In genomic region chr10:12503311-12503710, GRCh38 we compare ENCODE assay signal across 1 cellular context.
A peak's percentile ranks its signal among the peaks of the same experiment; 100 is the strongest.
TF ChIP-seq lines count a peak whose summit lies in the region.

No MANE protein-coding gene starts in this region.

TF ChIP-seq in HEK293, 187 proteins besides CTCF, POLR2A, EP300 and RAD21 (continued from another document):
- TF ChIP-seq MEIS1 (CRISPR knock-in tag; IDR thresholded peaks at IDR 0.05; ENCODE audit: borderline replicate concordance) (no peak), ZBTB17 (tag by site-specific recombination; IDR thresholded peaks at IDR 0.05) (no peak), ZNF514 (tag by site-specific recombination; IDR thresholded peaks at IDR 0.05) (no peak), GLIS1 (tag by site-specific recombination; IDR thresholded peaks at IDR 0.05) (peak; percentile 55), ZNF248 (tag by site-specific recombination; IDR thresholded peaks at IDR 0.05) (no peak), WT1 (tag by site-specific recombination; IDR thresholded peaks at IDR 0.05) (peak; percentile 46), ZNF16 (tag by site-specific recombination; IDR thresholded peaks at IDR 0.05; ENCODE audit: low read depth) (no peak), ZSCAN30 (tag by site-specific recombination; IDR thresholded peaks at IDR 0.05) (no peak), PRDM6 (tag by site-specific recombination; IDR thresholded peaks at IDR 0.05) (no peak), ZNF510 (tag by site-specific recombination; IDR thresholded peaks at IDR 0.05; ENCODE audit: insufficient replicate concordance) (no peak), ELK4 (IDR thresholded peaks at IDR 0.05; ENCODE audit: borderline replicate concordance, low read depth, low read length) (no peak), KLF1 (tag by site-specific recombination; IDR thresholded peaks at IDR 0.05) (peak; percentile 65), ZIC2 (tag by site-specific recombination; IDR thresholded peaks at IDR 0.05) (no peak), ZNF488 (tag by site-specific recombination; IDR thresholded peaks at IDR 0.05) (no peak), ZNF433 (tag by site-specific recombination; IDR thresholded peaks at IDR 0.05; ENCODE audit: low read depth) (no peak), ZNF660 (tag by site-specific recombination; IDR thresholded peaks at IDR 0.05) (no peak), HOXA7 (CRISPR knock-in tag; IDR thresholded peaks at IDR 0.05; ENCODE audit: borderline replicate concordance) (no peak), MZF1 (tag by site-specific recombination; IDR thresholded peaks at IDR 0.05; ENCODE audit: borderline replicate concordance) (no peak)
